17 cellular contexts compared by ENCODE assay signal in the genomic region with DNA sequence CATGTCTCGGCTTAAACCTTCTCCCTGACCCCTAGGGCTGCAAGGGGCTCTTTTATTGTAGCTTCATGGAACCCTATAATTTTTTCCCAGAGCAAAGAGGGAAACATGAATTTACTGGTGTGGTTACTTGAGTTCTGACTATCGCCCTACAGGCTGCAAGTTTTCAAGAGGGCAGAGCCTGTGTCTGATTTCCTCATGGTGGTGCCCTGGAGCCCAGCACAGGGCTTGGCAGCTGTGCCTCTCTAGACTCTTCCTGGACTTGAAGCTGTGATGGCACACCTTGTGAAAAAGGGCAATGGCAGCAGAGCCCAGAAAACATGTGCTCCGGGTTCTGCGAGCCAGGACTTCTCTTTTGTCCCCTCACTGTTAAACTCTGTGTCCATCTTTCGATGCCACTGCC.
"Had no signal": no experiment of that assay in that cellular context is flagged by ENCODE, and none has a peak within 500 bp of the region (broad histone marks: within the 10 kb centered on the region; RNA-seq: fewer than 3 reads in every experiment).

No MANE protein-coding gene starts in this region.

- ATAC-seq: activated T-cell treated with anti-CD3 and anti-CD28 coated beads, Interleukin-2, amount 50 U/mL, for 4 hours; left lung; right cardiac atrium had no signal

- H3K27ac Mint-ChIP-seq: activated CD4-positive, alpha-beta T cell treated with anti-CD3 and anti-CD28 coated beads, Interleukin-2, amount 10 ng/mL, durations not matched to agents 7 days and 5 days; activated naive CD4-positive, alpha-beta T cell treated with anti-CD3 and anti-CD28 coated beads for 36 hours; progenitor cell of endocrine pancreas; stimulated activated naive CD8-positive, alpha-beta T cell treated with anti-CD3 and anti-CD28 coated beads, Interleukin-15, Interleukin-2, amounts not matched to agents 100 ng/mL and 50 ng/mL, for 24 hours had no signal

- DNase-seq: activated CD4-positive, alpha-beta T cell treated with anti-CD3 and anti-CD28 coated beads, Interleukin-2, amount 10 ng/mL, durations not matched to agents 7 days and 5 days; activated CD8-positive, alpha-beta memory T cell treated with anti-CD3 and anti-CD28 coated beads, Interleukin-2, amount 50 U/mL, for 4 hours; activated naive CD4-positive, alpha-beta T cell treated with anti-CD3 and anti-CD28 coated beads for 36 hours; activated T-cell treated with anti-CD3 and anti-CD28 coated beads, Interleukin-2, amount 50 U/mL, for 4 hours; effector CD8-positive, alpha-beta T cell; left lung; mammary epithelial cell; right cardiac atrium; T1000; testis had no signal

- H3K27ac ChIP-seq: ascending aorta, hepatocyte, left lung, skin epidermis, testis had no signal

- H3K4me1 Mint-ChIP-seq: activated CD4-positive, alpha-beta T cell treated with anti-CD3 and anti-CD28 coated beads, Interleukin-2, amount 10 ng/mL, durations not matched to agents 7 days and 5 days; central memory CD8-positive, alpha-beta T cell; neural crest cell had no signal

- H3K4me3 Mint-ChIP-seq: activated CD4-positive, alpha-beta T cell treated with anti-CD3 and anti-CD28 coated beads, Interleukin-2, amount 10 ng/mL, durations not matched to agents 7 days and 5 days; activated naive CD4-positive, alpha-beta T cell treated with anti-CD3 and anti-CD28 coated beads for 36 hours; activated T-cell treated with anti-CD3 and anti-CD28 coated beads, Interleukin-2, amount 50 U/mL, for 4 hours; central memory CD8-positive, alpha-beta T cell; neural crest cell; stimulated activated naive CD8-positive, alpha-beta T cell treated with anti-CD3 and anti-CD28 coated beads, Interleukin-15, Interleukin-2, amounts not matched to agents 100 ng/mL and 50 ng/mL, for 24 hours had no signal

- H3K9me3 Mint-ChIP-seq: activated CD4-positive, alpha-beta T cell treated with anti-CD3 and anti-CD28 coated beads, Interleukin-2, amount 10 ng/mL, durations not matched to agents 7 days and 5 days; activated naive CD4-positive, alpha-beta T cell treated with anti-CD3 and anti-CD28 coated beads for 36 hours; activated T-cell treated with anti-CD3 and anti-CD28 coated beads, Interleukin-2, amount 50 U/mL, for 4 hours; central memory CD8-positive, alpha-beta T cell; neural crest cell; stimulated activated naive CD8-positive, alpha-beta T cell treated with anti-CD3 and anti-CD28 coated beads, Interleukin-15, Interleukin-2, amounts not matched to agents 100 ng/mL and 50 ng/mL, for 24 hours had no signal
